In genomic region chr12:91622981-91623380, GRCh38 we compare ENCODE assay signal across 23 cellular contexts.
DNase-seq lines count a peak whose midpoint lies in the region; ATAC-seq, FAIRE-seq and TF ChIP-seq lines count a peak whose summit lies in the region.
"Had no signal": no experiment of that assay in that cellular context is flagged by ENCODE, and none has a peak within 500 bp of the region (broad histone marks: within the 10 kb centered on the region; RNA-seq: fewer than 3 reads in every experiment).

No MANE protein-coding gene starts in this region.

- peak; percentile 23 for FAIRE-seq in K562 (lab: Jason Lieb, UNC)
- FAIRE-seq: G401.6, GM12891, H1, HTR-8/SVneo had no signal

- CTCF ChIA-PET in A673 (lab: Charles Lee), result no interaction called here
- CTCF ChIA-PET in K562 (lab: Yijun Ruan, JAX; ENCODE audit: low intra/inter-chr PET ratio), result no interaction called here

- ATAC-seq in K562, result no peak
- ATAC-seq in GM21825 (IDR thresholded peaks at IDR 0.05; ENCODE audit: unreplicated experiment), result no peak
- ATAC-seq in GM18498 (IDR thresholded peaks at IDR 0.05; ENCODE audit: unreplicated experiment), result no peak

- H3K4me3 ChIP-seq in A673 (ENCODE audit: low read depth, low read length, poor library complexity, severe bottlenecking), result no peak overlapping the region
- H3K4me3 ChIP-seq in K562, result no peak overlapping the region
- no peak overlapping the region for H3K4me3 ChIP-seq in tibial artery

- intact Hi-C loops in A673 (cut with micrococcal nuclease; ENCODE audit: unreplicated experiment), result no loop called here
- intact Hi-C loops in K562 (cut with micrococcal nuclease), result no loop called here
- intact Hi-C loops in tibial artery (cut with DNase I; ENCODE audit: low total_unique reads), result no loop called here

- H3K36me3 ChIP-seq in A673 (ENCODE audit: insufficient read depth, low read length, poor library complexity, severe bottlenecking) (no peaks in the 10 kb centered on the region), K562 (ENCODE audit: control insufficient read depth, insufficient read depth, low read length) (peaks cover 24% of the 10 kb centered on the region), tibial artery (no peaks in the 10 kb centered on the region)
- H3K36me3 ChIP-seq: BE2C had no signal

- in situ Hi-C loops in K562 (cut with MboI), result no loop called here

- TF ChIP-seq CTCF in A673 (conservative IDR thresholded peaks at IDR 0.05; ENCODE audit: low read depth, low read length) (no peak), K562 (IDR thresholded peaks at IDR 0.05 in 2 of 3, conservative IDR thresholded peaks at IDR 0.05 in 1 of 3; ENCODE audit: insufficient read depth in 2 of 3, low read depth in 1 of 3, low read length in 3 of 3) (no peak), tibial artery (IDR thresholded peaks at IDR 0.05) (no peak)

- DNase-seq in A673 (ENCODE audit: low spot score) (peak; percentile 11), NCI-H2171 (lab: John Stamatoyannopoulos, UW) (peak; percentile 14), K562 (ENCODE audit: extremely low read depth in 1 of 4, low spot score in 3 of 4) (no peak), left kidney (ENCODE audit: low read depth, low spot score) (peak; percentile 22), putamen (ENCODE audit: low spot score) (no peak), tibial artery (no peak)
- DNase-seq: 8988T; BE2C; CD4-positive, CD25-positive, alpha-beta regulatory T cell; CD8-positive, alpha-beta memory T cell; COR-L47; DMS 273 treated with DMSO at 0.1 percent for 48 hours; DMS53; DND-41; EL; H9; IMR-90 had no signal

- no peak overlapping the region for H3K4me2 ChIP-seq in K562 (ENCODE audit: insufficient read depth, low read length)

- TF ChIP-seq RAD21 in K562 (CRISPR knock-in tag; conservative IDR thresholded peaks at IDR 0.05 in 1 of 2, IDR thresholded peaks at IDR 0.05 in 1 of 2), result no peak

- no peaks in the 10 kb centered on the region for H3K9me1 ChIP-seq in K562 (ENCODE audit: control insufficient read depth, insufficient read depth, low read length)

- H3K9me3 ChIP-seq in A673 (ENCODE audit: low read depth, low read length, poor library complexity, severe bottlenecking) (no peaks in the 10 kb centered on the region), K562 (replicated peaks; ENCODE audit: control insufficient read depth, insufficient read depth, low read depth, low read length) (no peaks in the 10 kb centered on the region), tibial artery (no peaks in the 10 kb centered on the region)
- H3K9me3 ChIP-seq: BE2C had no signal

- TF ChIP-seq EP300 in K562 (IDR thresholded peaks at IDR 0.05; ENCODE audit: low read length), result no peak

- POLR2A ChIA-PET in A673 (lab: Charles Lee; ENCODE audit: low non-redundant PET), result interaction anchor here (0.5 kb wide), 1 partner anchor 118 kb away, joined by 3 read pairs; no protein-coding TSS in a partner anchor
- POLR2A ChIA-PET in K562 (lab: Yijun Ruan, JAX), result interaction anchor here (1.3 to 3.7 kb wide), 4 partner anchors 11 to 56 kb away, joined by 3 to 31 read pairs (median 5); no protein-coding TSS in a partner anchor

- H3K4me1 ChIP-seq in A673 (ENCODE audit: insufficient read depth, low read length, poor library complexity, severe bottlenecking), result peaks cover 19% of the 10 kb centered on the region
- peaks cover 0 to 9% of the 10 kb centered on the region in 2 experiments; a peak in 3 of 5 replicates for H3K4me1 ChIP-seq in K562 (replicated peaks in 1 of 2; ENCODE audit: control insufficient read depth in 2 of 2, insufficient read depth in 2 of 2, low read length in 2 of 2)
- no peaks in the 10 kb centered on the region for H3K4me1 ChIP-seq in tibial artery
- H3K4me1 ChIP-seq: BE2C had no signal

- H3K27me3 ChIP-seq in A673 (replicated peaks; ENCODE audit: insufficient read depth, low read depth, low read length, poor library complexity) (no peaks in the 10 kb centered on the region), K562 (ENCODE audit: control insufficient read depth in 2 of 2, insufficient read depth in 2 of 2, low read length in 2 of 2) (no peaks in the 10 kb centered on the region), tibial artery (no peaks in the 10 kb centered on the region)
- H3K27me3 ChIP-seq: BE2C had no signal

- H2AFZ ChIP-seq in K562 (ENCODE audit: low read depth, low read length), result no peak overlapping the region

- H3K9ac ChIP-seq in K562 (ENCODE audit: insufficient read depth in 1 of 2, low read depth in 2 of 2, low read length in 2 of 2), result no peak overlapping the region

- H3K79me2 ChIP-seq in K562 (ENCODE audit: control insufficient read depth, insufficient read depth, low read length), result peaks cover 67% of the 10 kb centered on the region

- 34% methylated on average over 2 of the region's 2 CpGs for WGBS in K562 (ENCODE audit: insufficient coverage, low coverage, missing lambda C conversion rate)

- H4K20me1 ChIP-seq in K562 (replicated peaks; ENCODE audit: control insufficient read depth, insufficient read depth, low read length), result no peaks in the 10 kb centered on the region

- H3K27ac ChIP-seq in A673 (ENCODE audit: low read depth, low read length, poor library complexity, severe bottlenecking), result no peak overlapping the region
- H3K27ac ChIP-seq in K562 (ENCODE audit: extremely low read depth, low read depth, low read length), result no peak overlapping the region
- no peak overlapping the region for H3K27ac ChIP-seq in tibial artery

- no TSS peak for BruUV-seq in A673 (replicated peaks; lab: Mats Ljungman, UMichigan)
- BruUV-seq in K562 (replicated peaks; lab: Mats Ljungman, UMichigan), result no TSS peak

- no peak for TF ChIP-seq POLR2A in K562 (conservative IDR thresholded peaks at IDR 0.05)

TF ChIP-seq in K562, 482 proteins besides CTCF, POLR2A, EP300 and RAD21:
- TF ChIP-seq CSDE1 (IDR thresholded peaks at IDR 0.05) (no peak), PCBP1 (IDR thresholded peaks at IDR 0.05; ENCODE audit: low read depth, low read length, poor library complexity, severe bottlenecking) (no peak), FOXA3 (CRISPR knock-in tag; conservative IDR thresholded peaks at IDR 0.05 in 1 of 2, IDR thresholded peaks at IDR 0.05 in 1 of 2) (no peak), ZNF77 (CRISPR knock-in tag; IDR thresholded peaks at IDR 0.05) (no peak), NFE2L1 (tag; IDR thresholded peaks at IDR 0.05; ENCODE audit: borderline replicate concordance, low read depth) (no peak), ETV5 (CRISPR knock-in tag; IDR thresholded peaks at IDR 0.05; ENCODE audit: low read depth) (no peak), HNRNPLL (IDR thresholded peaks at IDR 0.05; ENCODE audit: low read depth, low read length, poor library complexity, severe bottlenecking) (no peak), KDM5B (IDR thresholded peaks at IDR 0.05; ENCODE audit: insufficient replicate concordance, low read depth, low read length) (no peak)

Comparison
In these comparisons a context has a peak if more than half of its experiments do, and no peak if none do; other contexts are left out.
1. DNase-seq: peak in A673 (single experiment), NCI-H2171 (single experiment) and left kidney (single experiment); none in K562 (0 of 4), putamen (single experiment) and tibial artery (0 of 2).